Comparison of ENCODE assay signal across 2 cellular contexts in genomic region chr1:157966034-157966671, GRCh38.
TF ChIP-seq lines count a peak whose summit lies in the region.

No MANE protein-coding gene starts in this region.

TF ChIP-seq in SK-N-SH, 30 proteins besides CTCF, POLR2A, EP300 and RAD21 (continued from another document):
- peak; percentile 21; the same call in 1 of the 2 replicates for TF ChIP-seq TCF12 (IDR thresholded peaks at IDR 0.05)
- TF ChIP-seq, protein P1, sequence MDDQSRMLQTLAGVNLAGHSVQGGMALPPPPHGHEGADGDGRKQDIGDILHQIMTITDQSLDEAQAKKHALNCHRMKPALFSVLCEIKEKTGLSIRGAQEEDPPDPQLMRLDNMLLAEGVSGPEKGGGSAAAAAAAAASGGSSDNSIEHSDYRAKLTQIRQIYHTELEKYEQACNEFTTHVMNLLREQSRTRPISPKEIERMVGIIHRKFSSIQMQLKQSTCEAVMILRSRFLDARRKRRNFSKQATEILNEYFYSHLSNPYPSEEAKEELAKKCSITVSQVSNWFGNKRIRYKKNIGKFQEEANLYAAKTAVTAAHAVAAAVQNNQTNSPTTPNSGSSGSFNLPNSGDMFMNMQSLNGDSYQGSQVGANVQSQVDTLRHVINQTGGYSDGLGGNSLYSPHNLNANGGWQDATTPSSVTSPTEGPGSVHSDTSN (IDR thresholded peaks at IDR 0.05): 0 out of 2 replicates have a peak, but pooled peaks have one; percentile 9

TF ChIP-seq in SK-N-SH treated with all-trans-retinoic acid at 6 μM for 48 hours, 23 proteins besides CTCF, POLR2A, EP300 and RAD21:
- no peak for TF ChIP-seq PPARA (CRISPR knock-in tag; IDR thresholded peaks at IDR 0.05; ENCODE audit: borderline replicate concordance)
- TF ChIP-seq, protein P2, sequence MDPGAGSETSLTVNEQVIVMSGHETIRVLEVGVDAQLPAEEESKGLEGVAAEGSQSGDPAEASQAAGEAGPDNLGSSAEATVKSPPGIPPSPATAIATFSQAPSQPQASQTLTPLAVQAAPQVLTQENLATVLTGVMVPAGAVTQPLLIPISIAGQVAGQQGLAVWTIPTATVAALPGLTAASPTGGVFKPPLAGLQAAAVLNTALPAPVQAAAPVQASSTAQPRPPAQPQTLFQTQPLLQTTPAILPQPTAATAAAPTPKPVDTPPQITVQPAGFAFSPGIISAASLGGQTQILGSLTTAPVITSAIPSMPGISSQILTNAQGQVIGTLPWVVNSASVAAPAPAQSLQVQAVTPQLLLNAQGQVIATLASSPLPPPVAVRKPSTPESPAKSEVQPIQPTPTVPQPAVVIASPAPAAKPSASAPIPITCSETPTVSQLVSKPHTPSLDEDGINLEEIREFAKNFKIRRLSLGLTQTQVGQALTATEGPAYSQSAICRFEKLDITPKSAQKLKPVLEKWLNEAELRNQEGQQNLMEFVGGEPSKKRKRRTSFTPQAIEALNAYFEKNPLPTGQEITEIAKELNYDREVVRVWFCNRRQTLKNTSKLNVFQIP (CRISPR knock-in tag; IDR thresholded peaks at IDR 0.05; ENCODE audit: borderline replicate concordance, low read depth): no peak
- no peak for TF ChIP-seq BACH2 (CRISPR knock-in tag; IDR thresholded peaks at IDR 0.05; ENCODE audit: borderline replicate concordance)
TF ChIP-seq in SK-N-SH treated with all-trans-retinoic acid at 6 μM for 48 hours: peak in this region for 0.
